ENCODE assay signal across 21 cellular contexts in genomic region chr7:130353196-130353595, GRCh38. TPM values are rescaled to one million over a fixed set of nuclear protein-coding genes. Genes with fewer than 3 reads are reported as not detected.
DNase-seq lines count a peak whose midpoint lies in the region; ATAC-seq, FAIRE-seq and TF ChIP-seq lines count a peak whose summit lies in the region.
"Had no signal": no experiment of that assay in that cellular context is flagged by ENCODE, and none has a peak within 500 bp of the region (broad histone marks: within the 10 kb centered on the region; RNA-seq: fewer than 3 reads in every experiment).

No MANE protein-coding gene starts in this region.

- peaks cover 44% of the 10 kb centered on the region for H3K4me1 ChIP-seq in astrocyte (ENCODE audit: insufficient read depth, low read length)
- H3K4me1 ChIP-seq in muscle layer of duodenum (ENCODE audit: control insufficient read depth in 1 of 2, insufficient read depth in 2 of 2, low read length in 2 of 2) = peaks cover 0 to 17% of the 10 kb centered on the region in 2 donors
- peaks cover 57% of the 10 kb centered on the region for H3K4me1 ChIP-seq in vagina
- no peaks in the 10 kb centered on the region for H3K4me1 ChIP-seq in aorta (ENCODE audit: control insufficient read depth in 1 of 2, insufficient read depth in 2 of 2, low read length in 2 of 2)

- no peak for TF ChIP-seq POLR2A in vagina (IDR thresholded peaks at IDR 0.05)

- peak overlapping the region; percentile 90 for H3K4me2 ChIP-seq in astrocyte (ENCODE audit: low read length)

- 89 to 90% methylated on average over 7 of the region's 7 CpGs for WGBS in aorta, 2 donors

- H4K20me1 ChIP-seq in astrocyte (ENCODE audit: insufficient read depth, low read length) = no peaks in the 10 kb centered on the region

- H3K27ac ChIP-seq in astrocyte (ENCODE audit: low read depth, low read length) (peak overlapping the region; percentile 50), muscle layer of duodenum (ENCODE audit: low read length) (peak overlapping the region; percentile 58), vagina (peak overlapping the region; percentile 85), aorta (ENCODE audit: low read depth in 1 of 2, low read length in 2 of 2) (no peak overlapping the region)
- H3K27ac ChIP-seq: HL-60, PC-9 had no signal

- H3K27ac Mint-ChIP-seq in stimulated activated naive CD8-positive, alpha-beta T cell treated with anti-CD3 and anti-CD28 coated beads, Interleukin-15, Interleukin-2, amounts not matched to agents 100 ng/mL and 50 ng/mL, for 24 hours = peak overlapping the region; percentile 15
- H3K27ac Mint-ChIP-seq in stimulated activated naive CD8-positive, alpha-beta T cell treated with anti-CD3 and anti-CD28 coated beads, Interleukin-15, amount 100 ng/mL, for 72 hours = no peak overlapping the region
- H3K27ac Mint-ChIP-seq in astrocyte (ENCODE audit: unreplicated experiment) = peak overlapping the region; percentile 74
- H3K27ac Mint-ChIP-seq: activated naive CD4-positive, alpha-beta T cell treated with anti-CD3 and anti-CD28 coated beads, Interleukin-2, amount 50 U/mL, for 72 hours; stimulated activated memory B cell treated with anti-CD40 and anti-IgM and Interleukin-4, amounts not matched to agents 10 μg/mL and 1 μg/mL and 100 μg/mL, for 72 hours had no signal

- no peak for FAIRE-seq in astrocyte (lab: Jason Lieb, UNC)
- FAIRE-seq: GM12892 had no signal

- H3K9me3 ChIP-seq in astrocyte (ENCODE audit: insufficient read depth, low read depth, low read length) (no peaks in the 10 kb centered on the region), muscle layer of duodenum (ENCODE audit: control insufficient read depth in 1 of 2, low read length in 2 of 2) (no peaks in the 10 kb centered on the region), vagina (no peaks in the 10 kb centered on the region), aorta (ENCODE audit: control insufficient read depth, low read length) (no peaks in the 10 kb centered on the region)

- H3K9ac ChIP-seq in astrocyte (ENCODE audit: low read length) = peak overlapping the region; percentile 34

- no peaks in the 10 kb centered on the region for H3K79me2 ChIP-seq in astrocyte (ENCODE audit: insufficient read depth, low read length)

- no peak overlapping the region for H2AFZ ChIP-seq in astrocyte (ENCODE audit: low read depth, low read length)
- H2AFZ ChIP-seq: PC-9 had no signal

- peaks cover 20% of the 10 kb centered on the region for H3K4me1 Mint-ChIP-seq in stimulated activated naive CD8-positive, alpha-beta T cell treated with anti-CD3 and anti-CD28 coated beads, Interleukin-15, Interleukin-2, amounts not matched to agents 100 ng/mL and 50 ng/mL, for 24 hours (ENCODE audit: low read depth)
- peaks cover 49% of the 10 kb centered on the region for H3K4me1 Mint-ChIP-seq in stimulated activated naive CD8-positive, alpha-beta T cell treated with anti-CD3 and anti-CD28 coated beads, Interleukin-15, amount 100 ng/mL, for 72 hours
- peaks cover 58% of the 10 kb centered on the region for H3K4me1 Mint-ChIP-seq in astrocyte (ENCODE audit: low read depth, unreplicated experiment)
- H3K4me1 Mint-ChIP-seq: stimulated activated memory B cell treated with anti-CD40 and anti-IgM and Interleukin-4, amounts not matched to agents 10 μg/mL and 1 μg/mL and 100 μg/mL, for 72 hours had no signal

- H3K4me3 ChIP-seq in astrocyte (ENCODE audit: insufficient read depth, low read depth, low read length) (no peak overlapping the region), muscle layer of duodenum (ENCODE audit: low read depth in 1 of 2, low read length in 2 of 2) (no peak overlapping the region), vagina (no peak overlapping the region), aorta (ENCODE audit: low read length in 2 of 2) (no peak overlapping the region)
- H3K4me3 ChIP-seq: PC-9 had no signal

- DNase-seq in stimulated activated naive CD8-positive, alpha-beta T cell treated with anti-CD3 and anti-CD28 coated beads, Interleukin-15, amount 100 ng/mL, for 72 hours = no peak
- DNase-seq in astrocyte (ENCODE audit: low read depth) = no peak
- DNase-seq in vagina (ENCODE audit: extremely low spot score in 2 of 2) = no peak
- no peak for DNase-seq in aorta
- DNase-seq in foreskin melanocyte = no peak
- DNase-seq: activated CD8-positive, alpha-beta memory T cell treated with anti-CD3 and anti-CD28 coated beads, Interleukin-2, amount 50 U/mL, for 48 hours; cerebellar nuclear complex; erythroblast; NCI-H446 treated with DMSO at 0.1 percent for 48 hours; stimulated activated CD4-positive, alpha-beta T cell treated with anti-CD3 and anti-CD28 coated beads, Interleukin-4, amount 100 ng/mL, for 4 hours had no signal

- TF ChIP-seq CTCF in astrocyte (IDR thresholded peaks at IDR 0.05; ENCODE audit: insufficient read depth, low read depth, low read length) (no peak), vagina (IDR thresholded peaks at IDR 0.05) (no peak)

- H3K27me3 Mint-ChIP-seq in stimulated activated naive CD8-positive, alpha-beta T cell treated with anti-CD3 and anti-CD28 coated beads, Interleukin-15, Interleukin-2, amounts not matched to agents 100 ng/mL and 50 ng/mL, for 24 hours = no peaks in the 10 kb centered on the region
- no peaks in the 10 kb centered on the region for H3K27me3 Mint-ChIP-seq in stimulated activated naive CD8-positive, alpha-beta T cell treated with anti-CD3 and anti-CD28 coated beads, Interleukin-15, amount 100 ng/mL, for 72 hours
- H3K27me3 Mint-ChIP-seq in astrocyte (ENCODE audit: low read depth, unreplicated experiment) = peaks cover 4% of the 10 kb centered on the region

- no peaks in the 10 kb centered on the region for H3K27me3 ChIP-seq in astrocyte (ENCODE audit: insufficient read depth, low read length)
- no peaks in the 10 kb centered on the region for H3K27me3 ChIP-seq in muscle layer of duodenum (ENCODE audit: low read depth, low read length)
- H3K27me3 ChIP-seq in vagina = no peaks in the 10 kb centered on the region
- no peaks in the 10 kb centered on the region for H3K27me3 ChIP-seq in aorta (ENCODE audit: control insufficient read depth in 1 of 2, insufficient read depth in 2 of 2, low read length in 1 of 2)

- no peaks in the 10 kb centered on the region for H3K9me3 Mint-ChIP-seq in stimulated activated naive CD8-positive, alpha-beta T cell treated with anti-CD3 and anti-CD28 coated beads, Interleukin-15, Interleukin-2, amounts not matched to agents 100 ng/mL and 50 ng/mL, for 24 hours
- no peaks in the 10 kb centered on the region for H3K9me3 Mint-ChIP-seq in stimulated activated naive CD8-positive, alpha-beta T cell treated with anti-CD3 and anti-CD28 coated beads, Interleukin-15, amount 100 ng/mL, for 72 hours
- H3K9me3 Mint-ChIP-seq in astrocyte (ENCODE audit: unreplicated experiment) = no peaks in the 10 kb centered on the region
- H3K9me3 Mint-ChIP-seq: stimulated activated memory B cell treated with anti-CD40 and anti-IgM and Interleukin-4, amounts not matched to agents 10 μg/mL and 1 μg/mL and 100 μg/mL, for 72 hours had no signal

- intact Hi-C loops in vagina (cut with DNase I) = no loop called here
- intact Hi-C loops in aorta (cut with DNase I) = no loop called here

- H3K36me3 ChIP-seq in astrocyte (ENCODE audit: insufficient read depth, low read length) (no peaks in the 10 kb centered on the region), muscle layer of duodenum (ENCODE audit: control insufficient read depth in 1 of 2, insufficient read depth in 2 of 2, low read length in 2 of 2) (no peaks in the 10 kb centered on the region), vagina (no peaks in the 10 kb centered on the region), aorta (ENCODE audit: control insufficient read depth in 1 of 2, insufficient read depth in 2 of 2, low read length in 1 of 2) (no peaks in the 10 kb centered on the region)

- no peak for ATAC-seq in stimulated activated naive CD8-positive, alpha-beta T cell treated with anti-CD3 and anti-CD28 coated beads, Interleukin-15, amount 100 ng/mL, for 72 hours
- ATAC-seq in aorta (ENCODE audit: low FRiP score) (no peak), HG03442 (IDR thresholded peaks at IDR 0.05; ENCODE audit: unreplicated experiment) (no peak)
- ATAC-seq: activated CD4-positive, CD25-positive, alpha-beta regulatory T cell treated with anti-CD3 and anti-CD28 coated beads, Interleukin-2, amount 50 U/mL, for 24 hours; activated naive CD4-positive, alpha-beta T cell treated with anti-CD3 and anti-CD28 coated beads, Interleukin-2, amount 50 U/mL, for 72 hours; stimulated activated memory B cell treated with anti-CD40 and anti-IgM and Interleukin-4, amounts not matched to agents 10 μg/mL and 1 μg/mL and 100 μg/mL, for 72 hours had no signal

- no peaks in the 10 kb centered on the region for H3K36me3 Mint-ChIP-seq in stimulated activated naive CD8-positive, alpha-beta T cell treated with anti-CD3 and anti-CD28 coated beads, Interleukin-15, Interleukin-2, amounts not matched to agents 100 ng/mL and 50 ng/mL, for 24 hours (ENCODE audit: low read depth)
- H3K36me3 Mint-ChIP-seq in astrocyte (ENCODE audit: low read depth, unreplicated experiment) = no peaks in the 10 kb centered on the region
- H3K36me3 Mint-ChIP-seq: activated naive CD4-positive, alpha-beta T cell treated with anti-CD3 and anti-CD28 coated beads, Interleukin-2, amount 50 U/mL, for 72 hours; stimulated activated memory B cell treated with anti-CD40 and anti-IgM and Interleukin-4, amounts not matched to agents 10 μg/mL and 1 μg/mL and 100 μg/mL, for 72 hours had no signal

- no peak overlapping the region for H3K4me3 Mint-ChIP-seq in stimulated activated naive CD8-positive, alpha-beta T cell treated with anti-CD3 and anti-CD28 coated beads, Interleukin-15, Interleukin-2, amounts not matched to agents 100 ng/mL and 50 ng/mL, for 24 hours
- no peak overlapping the region for H3K4me3 Mint-ChIP-seq in stimulated activated naive CD8-positive, alpha-beta T cell treated with anti-CD3 and anti-CD28 coated beads, Interleukin-15, amount 100 ng/mL, for 72 hours
- H3K4me3 Mint-ChIP-seq in astrocyte (ENCODE audit: unreplicated experiment) = no peak overlapping the region
- H3K4me3 Mint-ChIP-seq: stimulated activated memory B cell treated with anti-CD40 and anti-IgM and Interleukin-4, amounts not matched to agents 10 μg/mL and 1 μg/mL and 100 μg/mL, for 72 hours had no signal

RNA-seq across cellular contexts. Expression of gene CPA5, which starts 8.6 kb away (rescaled TPM):
- total RNA-seq in astrocyte (not detected in 2 replicates), vagina (not detected), aorta (not detected)
- polyA plus RNA-seq in aorta = not detected
- total RNA-seq: H4, PC-9 had no signal

RNA-seq across cellular contexts. Expression of gene CPA1, which starts 27.1 kb away (rescaled TPM):
- total RNA-seq in astrocyte (not detected in 2 replicates), vagina (not detected), aorta (1 to 10 TPM; 3.6 to 5.9 TPM)
- 1 to 10 TPM; 6.5 to 9.4 TPM for polyA plus RNA-seq in aorta
- total RNA-seq: activated naive CD4-positive, alpha-beta T cell treated with anti-CD3 and anti-CD28 coated beads, Interleukin-2, amount 50 U/mL, for 72 hours; H4; PC-9; T-helper 1 cell treated with Interleukin-12 subunit alpha and Interleukin-12 subunit beta and Interleukin-4 antibody, amounts not matched to agents 30 ng/mL and 1 ng/mL, for 36 hours had no signal

Comparison
In these comparisons a context has a peak if more than half of its experiments do, and no peak if none do; other contexts are left out.
1. H3K27ac Mint-ChIP-seq: peak in stimulated activated naive CD8-positive, alpha-beta T cell treated with anti-CD3 and anti-CD28 coated beads, Interleukin-15, Interleukin-2, amounts not matched to agents 100 ng/mL and 50 ng/mL, for 24 hours (single experiment) and astrocyte (single experiment); none in stimulated activated naive CD8-positive, alpha-beta T cell treated with anti-CD3 and anti-CD28 coated beads, Interleukin-15, amount 100 ng/mL, for 72 hours (0 of 2).
2. H3K27ac ChIP-seq: peak in astrocyte (single experiment), muscle layer of duodenum (single experiment) and vagina (single experiment); none in aorta (0 of 2).